13 cellular contexts compared by ENCODE assay signal in genomic region chr11:27291302-27291889, GRCh38.
DNase-seq lines count a peak whose midpoint lies in the region; ATAC-seq and TF ChIP-seq lines count a peak whose summit lies in the region.
"Had no signal": no experiment of that assay in that cellular context is flagged by ENCODE, and none has a peak within 500 bp of the region (broad histone marks: within the 10 kb centered on the region; RNA-seq: fewer than 3 reads in every experiment).

No MANE protein-coding gene starts in this region.

- no peak overlapping the region for H3K27ac ChIP-seq in CD4-positive, alpha-beta T cell (ENCODE audit: low read depth, low read length)
- H3K27ac ChIP-seq: lower lobe of right lung had no signal

- no peaks in the 10 kb centered on the region for H3K27me3 Mint-ChIP-seq in activated CD8-positive, alpha-beta T cell treated with anti-CD3 and anti-CD28 coated beads for 36 hours
- H3K27me3 Mint-ChIP-seq in activated CD8-positive, alpha-beta T cell treated with anti-CD3 and anti-CD28 coated beads, Interleukin-2, amount 10 ng/mL, durations not matched to agents 7 days and 5 days (ENCODE audit: low read depth), result no peaks in the 10 kb centered on the region
- H3K27me3 Mint-ChIP-seq in CD4-positive, alpha-beta T cell, result no peaks in the 10 kb centered on the region
- peaks cover 4% of the 10 kb centered on the region for H3K27me3 Mint-ChIP-seq in activated CD4-positive, alpha-beta memory T cell treated with anti-CD3 and anti-CD28 coated beads for 36 hours

- H3K9me3 Mint-ChIP-seq in activated CD8-positive, alpha-beta T cell treated with anti-CD3 and anti-CD28 coated beads for 36 hours, result peaks cover 12% of the 10 kb centered on the region
- peaks cover 20% of the 10 kb centered on the region for H3K9me3 Mint-ChIP-seq in activated CD8-positive, alpha-beta T cell treated with anti-CD3 and anti-CD28 coated beads, Interleukin-2, amount 10 ng/mL, durations not matched to agents 7 days and 5 days (ENCODE audit: insufficient read depth)
- peaks cover 13% of the 10 kb centered on the region for H3K9me3 Mint-ChIP-seq in CD4-positive, alpha-beta T cell
- H3K9me3 Mint-ChIP-seq in activated CD4-positive, alpha-beta memory T cell treated with anti-CD3 and anti-CD28 coated beads for 36 hours, result peaks cover 23% of the 10 kb centered on the region

- POLR2A ChIA-PET in activated CD8-positive, alpha-beta T cell treated with anti-CD3 and anti-CD28 coated beads for 36 hours (lab: Charles Lee), result no interaction called here
- POLR2A ChIA-PET in activated CD8-positive, alpha-beta T cell treated with anti-CD3 and anti-CD28 coated beads, Interleukin-2, amount 10 ng/mL, durations not matched to agents 7 days and 5 days (lab: Charles Lee), result no interaction called here
- POLR2A ChIA-PET in CD4-positive, alpha-beta T cell (lab: Charles Lee), result no interaction called here
- POLR2A ChIA-PET in activated CD4-positive, alpha-beta memory T cell treated with anti-CD3 and anti-CD28 coated beads for 36 hours (lab: Charles Lee), result no interaction called here

- peaks cover 15% of the 10 kb centered on the region for H3K9me3 ChIP-seq in CD4-positive, alpha-beta T cell (ENCODE audit: control insufficient read depth, low read length)
- H3K9me3 ChIP-seq: lower lobe of right lung had no signal

- no peaks in the 10 kb centered on the region for H3K27me3 ChIP-seq in CD4-positive, alpha-beta T cell (ENCODE audit: control insufficient read depth, insufficient read depth, low read length)

- H3K4me1 Mint-ChIP-seq in activated CD8-positive, alpha-beta T cell treated with anti-CD3 and anti-CD28 coated beads for 36 hours (ENCODE audit: low read depth), result no peaks in the 10 kb centered on the region
- H3K4me1 Mint-ChIP-seq in activated CD8-positive, alpha-beta T cell treated with anti-CD3 and anti-CD28 coated beads, Interleukin-2, amount 10 ng/mL, durations not matched to agents 7 days and 5 days (ENCODE audit: low read depth), result no peaks in the 10 kb centered on the region
- H3K4me1 Mint-ChIP-seq in CD4-positive, alpha-beta T cell (ENCODE audit: low read depth), result no peaks in the 10 kb centered on the region
- H3K4me1 Mint-ChIP-seq in activated CD4-positive, alpha-beta memory T cell treated with anti-CD3 and anti-CD28 coated beads for 36 hours (ENCODE audit: low read depth), result no peaks in the 10 kb centered on the region

- no peak overlapping the region for H3K27ac Mint-ChIP-seq in activated CD8-positive, alpha-beta T cell treated with anti-CD3 and anti-CD28 coated beads for 36 hours
- H3K27ac Mint-ChIP-seq in activated CD8-positive, alpha-beta T cell treated with anti-CD3 and anti-CD28 coated beads, Interleukin-2, amount 10 ng/mL, durations not matched to agents 7 days and 5 days, result no peak overlapping the region
- no peak overlapping the region for H3K27ac Mint-ChIP-seq in CD4-positive, alpha-beta T cell
- no peak overlapping the region for H3K27ac Mint-ChIP-seq in activated CD4-positive, alpha-beta memory T cell treated with anti-CD3 and anti-CD28 coated beads for 36 hours

- no peak for TF ChIP-seq CTCF in activated CD8-positive, alpha-beta T cell treated with anti-CD3 and anti-CD28 coated beads for 36 hours (IDR thresholded peaks at IDR 0.05)
- no peak for TF ChIP-seq CTCF in CD4-positive, alpha-beta T cell (IDR thresholded peaks at IDR 0.05)

- no peak for ATAC-seq in activated CD8-positive, alpha-beta T cell treated with anti-CD3 and anti-CD28 coated beads for 36 hours
- ATAC-seq in activated CD8-positive, alpha-beta T cell treated with anti-CD3 and anti-CD28 coated beads, Interleukin-2, amount 10 ng/mL, durations not matched to agents 7 days and 5 days, result no peak
- ATAC-seq in CD4-positive, alpha-beta T cell (ENCODE audit: poor library complexity), result no peak
- ATAC-seq: lower lobe of right lung had no signal

- CTCF ChIA-PET in activated CD8-positive, alpha-beta T cell treated with anti-CD3 and anti-CD28 coated beads for 36 hours (lab: Charles Lee), result no interaction called here
- CTCF ChIA-PET in activated CD8-positive, alpha-beta T cell treated with anti-CD3 and anti-CD28 coated beads, Interleukin-2, amount 10 ng/mL, durations not matched to agents 7 days and 5 days (lab: Charles Lee), result no interaction called here
- CTCF ChIA-PET in CD4-positive, alpha-beta T cell (lab: Charles Lee), result interaction anchor here (0.6 kb wide), 1 partner anchor 183 kb away, joined by 3 read pairs; no protein-coding TSS in a partner anchor
- CTCF ChIA-PET in activated CD4-positive, alpha-beta memory T cell treated with anti-CD3 and anti-CD28 coated beads for 36 hours (lab: Charles Lee), result no interaction called here

- H3K4me3 Mint-ChIP-seq in activated CD8-positive, alpha-beta T cell treated with anti-CD3 and anti-CD28 coated beads for 36 hours, result no peak overlapping the region
- no peak overlapping the region for H3K4me3 Mint-ChIP-seq in activated CD8-positive, alpha-beta T cell treated with anti-CD3 and anti-CD28 coated beads, Interleukin-2, amount 10 ng/mL, durations not matched to agents 7 days and 5 days
- H3K4me3 Mint-ChIP-seq in CD4-positive, alpha-beta T cell, result no peak overlapping the region
- H3K4me3 Mint-ChIP-seq in activated CD4-positive, alpha-beta memory T cell treated with anti-CD3 and anti-CD28 coated beads for 36 hours, result no peak overlapping the region

- intact Hi-C loops in activated CD8-positive, alpha-beta T cell treated with anti-CD3 and anti-CD28 coated beads for 36 hours (cut with micrococcal nuclease), result loop anchor here (10.0 kb wide), 1 partner anchor 107 kb away; no protein-coding TSS in a partner anchor
- intact Hi-C loops in CD4-positive, alpha-beta T cell (cut with DNase I, micrococcal nuclease), result no loop called here
- intact Hi-C loops in activated CD4-positive, alpha-beta memory T cell treated with anti-CD3 and anti-CD28 coated beads for 36 hours (cut with micrococcal nuclease), result no loop called here

- H3K36me3 Mint-ChIP-seq in activated CD8-positive, alpha-beta T cell treated with anti-CD3 and anti-CD28 coated beads for 36 hours (ENCODE audit: low read depth), result no peaks in the 10 kb centered on the region
- no peaks in the 10 kb centered on the region for H3K36me3 Mint-ChIP-seq in activated CD8-positive, alpha-beta T cell treated with anti-CD3 and anti-CD28 coated beads, Interleukin-2, amount 10 ng/mL, durations not matched to agents 7 days and 5 days (ENCODE audit: low read depth)
- H3K36me3 Mint-ChIP-seq in CD4-positive, alpha-beta T cell (ENCODE audit: low read depth), result no peaks in the 10 kb centered on the region
- H3K36me3 Mint-ChIP-seq in activated CD4-positive, alpha-beta memory T cell treated with anti-CD3 and anti-CD28 coated beads for 36 hours, result peaks cover 5% of the 10 kb centered on the region

- peak; percentile 16 for DNase-seq in activated CD8-positive, alpha-beta T cell treated with anti-CD3 and anti-CD28 coated beads for 36 hours
- DNase-seq in activated CD8-positive, alpha-beta T cell treated with anti-CD3 and anti-CD28 coated beads, Interleukin-2, amount 10 ng/mL, durations not matched to agents 7 days and 5 days, result no peak
- DNase-seq in NCI-H2171 (lab: John Stamatoyannopoulos, UW), result peak; percentile 24
- peak; percentile 43 to 53 for DNase-seq in dermis microvascular lymphatic vessel endothelial cell (ENCODE audit: low read depth in 2 of 2)
- peak; percentile 35 for DNase-seq in retina
- DNase-seq in CD4-positive, alpha-beta T cell, result no peak
- no peak for DNase-seq in NOMO-1 treated with DMSO at 0.1 percent for 48 hours (lab: John Stamatoyannopoulos, UW; ENCODE audit: unreplicated experiment)
- no peak for DNase-seq in activated CD4-positive, alpha-beta memory T cell treated with anti-CD3 and anti-CD28 coated beads for 36 hours
- DNase-seq: anterior cingulate cortex, hippocampal formation, lower lobe of right lung, NCI-H1694, SIG-M5 had no signal

Comparison
In these comparisons a context has a peak if more than half of its experiments do, and no peak if none do; other contexts are left out.
1. DNase-seq: peak in activated CD8-positive, alpha-beta T cell treated with anti-CD3 and anti-CD28 coated beads for 36 hours (single experiment), NCI-H2171 (single experiment), dermis microvascular lymphatic vessel endothelial cell (2 of 2) and retina (single experiment); none in activated CD8-positive, alpha-beta T cell treated with anti-CD3 and anti-CD28 coated beads, Interleukin-2, amount 10 ng/mL, durations not matched to agents 7 days and 5 days (single experiment), CD4-positive, alpha-beta T cell (0 of 10), NOMO-1 treated with DMSO at 0.1 percent for 48 hours (single experiment) and activated CD4-positive, alpha-beta memory T cell treated with anti-CD3 and anti-CD28 coated beads for 36 hours (single experiment).